Comparison of ENCODE assay signal across 1 cellular context in the genomic region with DNA sequence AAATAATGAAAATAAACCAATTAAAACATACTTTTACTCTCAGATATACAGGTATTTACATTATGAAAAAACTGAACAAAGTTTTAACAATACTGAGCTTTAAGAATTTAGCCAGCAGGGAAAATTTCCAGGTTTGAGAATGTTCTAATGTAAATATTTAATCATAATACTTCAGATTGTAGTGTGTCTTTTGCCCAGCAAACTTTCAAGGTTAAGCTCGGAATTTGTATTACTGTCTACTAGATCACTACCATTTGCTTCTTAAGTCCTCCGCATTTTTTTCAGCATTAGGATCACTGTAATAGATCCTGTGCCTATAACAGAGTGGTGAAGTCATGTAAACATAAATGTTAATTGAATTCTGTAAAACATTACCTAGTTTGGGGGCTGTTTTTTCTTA.
TF ChIP-seq lines count a peak whose summit lies in the region.

No MANE protein-coding gene starts in this region.

TF ChIP-seq in IMR-90, 13 proteins besides CTCF, POLR2A, EP300 and RAD21:
- no peak for TF ChIP-seq BHLHE40 (IDR thresholded peaks at IDR 0.05; ENCODE audit: low read depth, low read length)
- TF ChIP-seq, protein P1, sequence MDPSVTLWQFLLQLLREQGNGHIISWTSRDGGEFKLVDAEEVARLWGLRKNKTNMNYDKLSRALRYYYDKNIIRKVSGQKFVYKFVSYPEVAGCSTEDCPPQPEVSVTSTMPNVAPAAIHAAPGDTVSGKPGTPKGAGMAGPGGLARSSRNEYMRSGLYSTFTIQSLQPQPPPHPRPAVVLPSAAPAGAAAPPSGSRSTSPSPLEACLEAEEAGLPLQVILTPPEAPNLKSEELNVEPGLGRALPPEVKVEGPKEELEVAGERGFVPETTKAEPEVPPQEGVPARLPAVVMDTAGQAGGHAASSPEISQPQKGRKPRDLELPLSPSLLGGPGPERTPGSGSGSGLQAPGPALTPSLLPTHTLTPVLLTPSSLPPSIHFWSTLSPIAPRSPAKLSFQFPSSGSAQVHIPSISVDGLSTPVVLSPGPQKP (IDR thresholded peaks at IDR 0.05; ENCODE audit: borderline replicate concordance, low read depth, low read length): no peak
